1 cellular context compared by ENCODE assay signal in genomic region chr14:61561657-61562276, GRCh38.
TF ChIP-seq lines count a peak whose summit lies in the region.

No MANE protein-coding gene starts in this region.

TF ChIP-seq in HepG2, 621 proteins besides CTCF, POLR2A, EP300 and RAD21 (continued from another document and continues in another):
- no peak for TF ChIP-seq FUBP1 (CRISPR knock-in tag; IDR thresholded peaks at IDR 0.05; ENCODE audit: borderline replicate concordance)
- TF ChIP-seq ZNF704 (CRISPR knock-in tag; IDR thresholded peaks at IDR 0.05; ENCODE audit: borderline replicate concordance) = no peak
- no peak; the same call in 1 of the 2 replicates for TF ChIP-seq TCF7 (IDR thresholded peaks at IDR 0.05; ENCODE audit: low read depth)
- no peak for TF ChIP-seq PCBP2 (optimal IDR thresholded peaks at IDR 0.05; ENCODE audit: low read depth, low read length, poor library complexity, severe bottlenecking)
- no peak for TF ChIP-seq ONECUT2 (CRISPR knock-in tag; IDR thresholded peaks at IDR 0.05)
- no peak for TF ChIP-seq SMARCC2 (IDR thresholded peaks at IDR 0.05)
- TF ChIP-seq ARID3A (IDR thresholded peaks at IDR 0.05; ENCODE audit: low read depth, low read length) = no peak; the same call in 1 of the 2 replicates
- TF ChIP-seq HHEX (CRISPR knock-in tag; IDR thresholded peaks at IDR 0.05) = no peak
- 0 out of 2 replicates have a peak, but pooled peaks have one; percentile 22 for TF ChIP-seq SNAPC5 (CRISPR knock-in tag; IDR thresholded peaks at IDR 0.05; ENCODE audit: borderline replicate concordance)
- no peak for TF ChIP-seq ZNF512B (CRISPR knock-in tag; IDR thresholded peaks at IDR 0.05; ENCODE audit: borderline replicate concordance)
- no peak for TF ChIP-seq ZNF577 (CRISPR knock-in tag; IDR thresholded peaks at IDR 0.05; ENCODE audit: borderline replicate concordance, low read depth)
- no peak for TF ChIP-seq KLF9 (CRISPR knock-in tag; IDR thresholded peaks at IDR 0.05; ENCODE audit: low read depth)
- no peak for TF ChIP-seq ZNF552 (CRISPR knock-in tag; IDR thresholded peaks at IDR 0.05; ENCODE audit: borderline replicate concordance)
- TF ChIP-seq HNRNPL (IDR thresholded peaks at IDR 0.05; ENCODE audit: low read depth, low read length) = 0 out of 2 replicates have a peak, but pooled peaks have one; percentile 36
- no peak for TF ChIP-seq ARID2 (CRISPR knock-in tag; IDR thresholded peaks at IDR 0.05; ENCODE audit: borderline replicate concordance)
- no peak for TF ChIP-seq SIN3B (IDR thresholded peaks at IDR 0.05; ENCODE audit: low read length)
- TF ChIP-seq FOXJ3 (CRISPR knock-in tag; IDR thresholded peaks at IDR 0.05; ENCODE audit: borderline replicate concordance) = peak; percentile 62; the same call in 1 of the 2 replicates
- peak; percentile 80; the same call in 1 of the 2 replicates for TF ChIP-seq ZNF747 (CRISPR knock-in tag; IDR thresholded peaks at IDR 0.05; ENCODE audit: borderline replicate concordance)
- TF ChIP-seq SP2 (CRISPR knock-in tag; IDR thresholded peaks at IDR 0.05) = no peak
- TF ChIP-seq ZBTB4 (CRISPR knock-in tag; IDR thresholded peaks at IDR 0.05; ENCODE audit: borderline replicate concordance) = 0 out of 2 replicates have a peak, but pooled peaks have one; percentile 34
- TF ChIP-seq ZNF777 (CRISPR knock-in tag; IDR thresholded peaks at IDR 0.05) = no peak
- TF ChIP-seq DMTF1 (CRISPR knock-in tag; IDR thresholded peaks at IDR 0.05) = no peak
- TF ChIP-seq ZNF235 (CRISPR knock-in tag; IDR thresholded peaks at IDR 0.05; ENCODE audit: borderline replicate concordance) = no peak
- peak; percentile 82 for TF ChIP-seq SKI (IDR thresholded peaks at IDR 0.05; ENCODE audit: partially characterized antibody)
- TF ChIP-seq MXI1 (IDR thresholded peaks at IDR 0.05; ENCODE audit: borderline replicate concordance, low read depth, low read length) = peak; percentile 73; the same call in 2 of the 3 replicates
- TF ChIP-seq ZNF597 (CRISPR knock-in tag; IDR thresholded peaks at IDR 0.05) = no peak
- peak; percentile 74 for TF ChIP-seq ATF3 (CRISPR knock-in tag; IDR thresholded peaks at IDR 0.05)
- peak in 1 of 2 experiments; percentile 70; a peak in 1 of 4 replicates for TF ChIP-seq KLF16 (CRISPR knock-in tag; IDR thresholded peaks at IDR 0.05)
- TF ChIP-seq LRRFIP1 (CRISPR knock-in tag; conservative IDR thresholded peaks at IDR 0.05) = no peak
- peak; percentile 68 for TF ChIP-seq ZFY (CRISPR knock-in tag; IDR thresholded peaks at IDR 0.05)
- peak; percentile 72; the same call in 1 of the 2 replicates for TF ChIP-seq FOXO1 (CRISPR knock-in tag; IDR thresholded peaks at IDR 0.05)
- TF ChIP-seq TEF (CRISPR knock-in tag; IDR thresholded peaks at IDR 0.05) = no peak
- no peak for TF ChIP-seq MAF1 (CRISPR knock-in tag; IDR thresholded peaks at IDR 0.05; ENCODE audit: borderline replicate concordance)
- TF ChIP-seq JUND (CRISPR knock-in tag; IDR thresholded peaks at IDR 0.05) = 0 out of 2 replicates have a peak, but pooled peaks have one; percentile 60
- no peak for TF ChIP-seq AHR (CRISPR knock-in tag; IDR thresholded peaks at IDR 0.05)
- 0 out of 2 replicates have a peak, but pooled peaks have one; percentile 52 for TF ChIP-seq ZNF749 (CRISPR knock-in tag; IDR thresholded peaks at IDR 0.05; ENCODE audit: borderline replicate concordance)
